Comparison of ENCODE assay signal across 2 cellular contexts in the genomic region with DNA sequence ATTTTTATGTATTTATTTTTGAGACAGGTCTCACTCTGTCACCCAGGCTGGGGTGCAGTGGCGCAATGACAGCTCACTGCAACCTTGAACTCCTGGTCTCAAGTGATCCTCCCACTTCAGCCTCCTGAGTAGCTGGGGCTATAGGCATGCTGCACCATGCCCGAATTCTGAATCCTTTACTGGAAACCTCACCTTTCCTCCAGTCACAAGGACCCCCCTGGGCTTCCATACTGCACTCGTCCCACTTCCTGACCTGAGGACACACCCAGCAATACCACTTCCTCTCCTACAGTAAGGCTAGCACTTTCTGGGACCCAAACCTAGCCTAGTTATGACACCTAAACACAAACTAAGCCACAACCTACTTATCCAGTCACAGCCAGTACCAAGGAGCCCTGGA.
A peak's percentile ranks its signal among the peaks of the same experiment; 100 is the strongest.
TF ChIP-seq lines count a peak whose summit lies in the region.

No MANE protein-coding gene starts in this region.

TF ChIP-seq in GM23338, 12 proteins besides CTCF, POLR2A, EP300 and RAD21 (continued from another document):
- TF ChIP-seq, protein P1, sequence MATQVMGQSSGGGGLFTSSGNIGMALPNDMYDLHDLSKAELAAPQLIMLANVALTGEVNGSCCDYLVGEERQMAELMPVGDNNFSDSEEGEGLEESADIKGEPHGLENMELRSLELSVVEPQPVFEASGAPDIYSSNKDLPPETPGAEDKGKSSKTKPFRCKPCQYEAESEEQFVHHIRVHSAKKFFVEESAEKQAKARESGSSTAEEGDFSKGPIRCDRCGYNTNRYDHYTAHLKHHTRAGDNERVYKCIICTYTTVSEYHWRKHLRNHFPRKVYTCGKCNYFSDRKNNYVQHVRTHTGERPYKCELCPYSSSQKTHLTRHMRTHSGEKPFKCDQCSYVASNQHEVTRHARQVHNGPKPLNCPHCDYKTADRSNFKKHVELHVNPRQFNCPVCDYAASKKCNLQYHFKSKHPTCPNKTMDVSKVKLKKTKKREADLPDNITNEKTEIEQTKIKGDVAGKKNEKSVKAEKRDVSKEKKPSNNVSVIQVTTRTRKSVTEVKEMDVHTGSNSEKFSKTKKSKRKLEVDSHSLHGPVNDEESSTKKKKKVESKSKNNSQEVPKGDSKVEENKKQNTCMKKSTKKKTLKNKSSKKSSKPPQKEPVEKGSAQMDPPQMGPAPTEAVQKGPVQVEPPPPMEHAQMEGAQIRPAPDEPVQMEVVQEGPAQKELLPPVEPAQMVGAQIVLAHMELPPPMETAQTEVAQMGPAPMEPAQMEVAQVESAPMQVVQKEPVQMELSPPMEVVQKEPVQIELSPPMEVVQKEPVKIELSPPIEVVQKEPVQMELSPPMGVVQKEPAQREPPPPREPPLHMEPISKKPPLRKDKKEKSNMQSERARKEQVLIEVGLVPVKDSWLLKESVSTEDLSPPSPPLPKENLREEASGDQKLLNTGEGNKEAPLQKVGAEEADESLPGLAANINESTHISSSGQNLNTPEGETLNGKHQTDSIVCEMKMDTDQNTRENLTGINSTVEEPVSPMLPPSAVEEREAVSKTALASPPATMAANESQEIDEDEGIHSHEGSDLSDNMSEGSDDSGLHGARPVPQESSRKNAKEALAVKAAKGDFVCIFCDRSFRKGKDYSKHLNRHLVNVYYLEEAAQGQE (IDR thresholded peaks at IDR 0.05; ENCODE audit: unreplicated experiment): no peak
- TF ChIP-seq ZNF114 (CRISPR knock-in tag; IDR thresholded peaks at IDR 0.05) (no peak), POLR2AphosphoS5 (IDR thresholded peaks at IDR 0.05; ENCODE audit: low read depth) (no peak), JUNB (IDR thresholded peaks at IDR 0.05; ENCODE audit: unreplicated experiment) (no peak), NANOG (IDR thresholded peaks at IDR 0.05; ENCODE audit: borderline replicate concordance) (no peak), EZH2phosphoT487 (IDR thresholded peaks at IDR 0.05; ENCODE audit: unreplicated experiment) (no peak)

TF ChIP-seq in HepG2, 621 proteins besides CTCF, POLR2A, EP300 and RAD21 (continued from another document and continues in another):
- TF ChIP-seq, protein P2, sequence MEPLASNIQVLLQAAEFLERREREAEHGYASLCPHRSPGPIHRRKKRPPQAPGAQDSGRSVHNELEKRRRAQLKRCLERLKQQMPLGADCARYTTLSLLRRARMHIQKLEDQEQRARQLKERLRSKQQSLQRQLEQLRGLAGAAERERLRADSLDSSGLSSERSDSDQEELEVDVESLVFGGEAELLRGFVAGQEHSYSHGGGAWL (CRISPR knock-in tag; IDR thresholded peaks at IDR 0.05): no peak
- no peak for TF ChIP-seq ATF7 (IDR thresholded peaks at IDR 0.05)
- TF ChIP-seq ATF7 (CRISPR knock-in tag; IDR thresholded peaks at IDR 0.05): no peak
- TF ChIP-seq, protein P3, sequence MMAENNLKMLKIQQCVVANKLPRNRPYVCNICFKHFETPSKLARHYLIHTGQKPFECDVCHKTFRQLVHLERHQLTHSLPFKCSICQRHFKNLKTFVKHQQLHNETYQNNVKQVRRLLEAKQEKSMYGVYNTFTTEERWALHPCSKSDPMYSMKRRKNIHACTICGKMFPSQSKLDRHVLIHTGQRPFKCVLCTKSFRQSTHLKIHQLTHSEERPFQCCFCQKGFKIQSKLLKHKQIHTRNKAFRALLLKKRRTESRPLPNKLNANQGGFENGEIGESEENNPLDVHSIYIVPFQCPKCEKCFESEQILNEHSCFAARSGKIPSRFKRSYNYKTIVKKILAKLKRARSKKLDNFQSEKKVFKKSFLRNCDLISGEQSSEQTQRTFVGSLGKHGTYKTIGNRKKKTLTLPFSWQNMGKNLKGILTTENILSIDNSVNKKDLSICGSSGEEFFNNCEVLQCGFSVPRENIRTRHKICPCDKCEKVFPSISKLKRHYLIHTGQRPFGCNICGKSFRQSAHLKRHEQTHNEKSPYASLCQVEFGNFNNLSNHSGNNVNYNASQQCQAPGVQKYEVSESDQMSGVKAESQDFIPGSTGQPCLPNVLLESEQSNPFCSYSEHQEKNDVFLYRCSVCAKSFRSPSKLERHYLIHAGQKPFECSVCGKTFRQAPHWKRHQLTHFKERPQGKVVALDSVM (CRISPR knock-in tag; IDR thresholded peaks at IDR 0.05): peak; percentile 93
- TF ChIP-seq, protein P4, sequence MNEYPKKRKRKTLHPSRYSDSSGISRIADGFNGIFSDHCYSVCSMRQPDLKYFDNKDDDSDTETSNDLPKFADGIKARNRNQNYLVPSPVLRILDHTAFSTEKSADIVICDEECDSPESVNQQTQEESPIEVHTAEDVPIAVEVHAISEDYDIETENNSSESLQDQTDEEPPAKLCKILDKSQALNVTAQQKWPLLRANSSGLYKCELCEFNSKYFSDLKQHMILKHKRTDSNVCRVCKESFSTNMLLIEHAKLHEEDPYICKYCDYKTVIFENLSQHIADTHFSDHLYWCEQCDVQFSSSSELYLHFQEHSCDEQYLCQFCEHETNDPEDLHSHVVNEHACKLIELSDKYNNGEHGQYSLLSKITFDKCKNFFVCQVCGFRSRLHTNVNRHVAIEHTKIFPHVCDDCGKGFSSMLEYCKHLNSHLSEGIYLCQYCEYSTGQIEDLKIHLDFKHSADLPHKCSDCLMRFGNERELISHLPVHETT (CRISPR knock-in tag; conservative IDR thresholded peaks at IDR 0.05): no peak
- TF ChIP-seq ZNF44 (CRISPR knock-in tag; IDR thresholded peaks at IDR 0.05): no peak
- TF ChIP-seq, protein P5, sequence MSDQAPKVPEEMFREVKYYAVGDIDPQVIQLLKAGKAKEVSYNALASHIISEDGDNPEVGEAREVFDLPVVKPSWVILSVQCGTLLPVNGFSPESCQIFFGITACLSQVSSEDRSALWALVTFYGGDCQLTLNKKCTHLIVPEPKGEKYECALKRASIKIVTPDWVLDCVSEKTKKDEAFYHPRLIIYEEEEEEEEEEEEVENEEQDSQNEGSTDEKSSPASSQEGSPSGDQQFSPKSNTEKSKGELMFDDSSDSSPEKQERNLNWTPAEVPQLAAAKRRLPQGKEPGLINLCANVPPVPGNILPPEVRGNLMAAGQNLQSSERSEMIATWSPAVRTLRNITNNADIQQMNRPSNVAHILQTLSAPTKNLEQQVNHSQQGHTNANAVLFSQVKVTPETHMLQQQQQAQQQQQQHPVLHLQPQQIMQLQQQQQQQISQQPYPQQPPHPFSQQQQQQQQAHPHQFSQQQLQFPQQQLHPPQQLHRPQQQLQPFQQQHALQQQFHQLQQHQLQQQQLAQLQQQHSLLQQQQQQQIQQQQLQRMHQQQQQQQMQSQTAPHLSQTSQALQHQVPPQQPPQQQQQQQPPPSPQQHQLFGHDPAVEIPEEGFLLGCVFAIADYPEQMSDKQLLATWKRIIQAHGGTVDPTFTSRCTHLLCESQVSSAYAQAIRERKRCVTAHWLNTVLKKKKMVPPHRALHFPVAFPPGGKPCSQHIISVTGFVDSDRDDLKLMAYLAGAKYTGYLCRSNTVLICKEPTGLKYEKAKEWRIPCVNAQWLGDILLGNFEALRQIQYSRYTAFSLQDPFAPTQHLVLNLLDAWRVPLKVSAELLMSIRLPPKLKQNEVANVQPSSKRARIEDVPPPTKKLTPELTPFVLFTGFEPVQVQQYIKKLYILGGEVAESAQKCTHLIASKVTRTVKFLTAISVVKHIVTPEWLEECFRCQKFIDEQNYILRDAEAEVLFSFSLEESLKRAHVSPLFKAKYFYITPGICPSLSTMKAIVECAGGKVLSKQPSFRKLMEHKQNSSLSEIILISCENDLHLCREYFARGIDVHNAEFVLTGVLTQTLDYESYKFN (CRISPR knock-in tag; conservative IDR thresholded peaks at IDR 0.05): peak; percentile 44; the same call in 1 of the 2 replicates
- TF ChIP-seq, protein P6, sequence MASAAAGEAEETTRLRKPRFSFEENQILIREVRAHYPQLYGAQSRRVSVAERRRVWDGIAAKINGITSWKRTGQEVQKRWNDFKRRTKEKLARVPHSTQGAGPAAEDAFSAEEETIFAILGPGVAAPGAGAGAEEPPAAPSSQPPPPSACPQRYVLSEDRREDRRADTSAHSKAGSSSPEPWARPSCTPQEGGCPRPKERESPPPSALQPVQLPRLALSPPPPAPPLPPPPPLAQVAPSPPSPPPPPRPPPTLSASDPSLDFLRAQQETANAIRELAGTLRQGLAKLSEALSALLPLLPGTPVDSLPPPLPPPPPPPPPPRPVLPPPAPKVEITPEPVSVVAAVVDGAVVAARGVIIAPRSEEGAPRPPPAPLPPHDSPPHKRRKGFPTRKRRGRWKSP (CRISPR knock-in tag; IDR thresholded peaks at IDR 0.05): 0 out of 2 replicates have a peak, but pooled peaks have one; percentile 25
- TF ChIP-seq, protein P7, sequence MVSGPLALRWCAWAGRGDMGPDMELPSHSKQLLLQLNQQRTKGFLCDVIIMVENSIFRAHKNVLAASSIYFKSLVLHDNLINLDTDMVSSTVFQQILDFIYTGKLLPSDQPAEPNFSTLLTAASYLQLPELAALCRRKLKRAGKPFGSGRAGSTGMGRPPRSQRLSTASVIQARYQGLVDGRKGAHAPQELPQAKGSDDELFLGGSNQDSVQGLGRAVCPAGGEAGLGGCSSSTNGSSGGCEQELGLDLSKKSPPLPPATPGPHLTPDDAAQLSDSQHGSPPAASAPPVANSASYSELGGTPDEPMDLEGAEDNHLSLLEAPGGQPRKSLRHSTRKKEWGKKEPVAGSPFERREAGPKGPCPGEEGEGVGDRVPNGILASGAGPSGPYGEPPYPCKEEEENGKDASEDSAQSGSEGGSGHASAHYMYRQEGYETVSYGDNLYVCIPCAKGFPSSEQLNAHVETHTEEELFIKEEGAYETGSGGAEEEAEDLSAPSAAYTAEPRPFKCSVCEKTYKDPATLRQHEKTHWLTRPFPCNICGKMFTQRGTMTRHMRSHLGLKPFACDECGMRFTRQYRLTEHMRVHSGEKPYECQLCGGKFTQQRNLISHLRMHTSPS (CRISPR knock-in tag; IDR thresholded peaks at IDR 0.05; ENCODE audit: low read depth): no peak
- TF ChIP-seq, protein P8, sequence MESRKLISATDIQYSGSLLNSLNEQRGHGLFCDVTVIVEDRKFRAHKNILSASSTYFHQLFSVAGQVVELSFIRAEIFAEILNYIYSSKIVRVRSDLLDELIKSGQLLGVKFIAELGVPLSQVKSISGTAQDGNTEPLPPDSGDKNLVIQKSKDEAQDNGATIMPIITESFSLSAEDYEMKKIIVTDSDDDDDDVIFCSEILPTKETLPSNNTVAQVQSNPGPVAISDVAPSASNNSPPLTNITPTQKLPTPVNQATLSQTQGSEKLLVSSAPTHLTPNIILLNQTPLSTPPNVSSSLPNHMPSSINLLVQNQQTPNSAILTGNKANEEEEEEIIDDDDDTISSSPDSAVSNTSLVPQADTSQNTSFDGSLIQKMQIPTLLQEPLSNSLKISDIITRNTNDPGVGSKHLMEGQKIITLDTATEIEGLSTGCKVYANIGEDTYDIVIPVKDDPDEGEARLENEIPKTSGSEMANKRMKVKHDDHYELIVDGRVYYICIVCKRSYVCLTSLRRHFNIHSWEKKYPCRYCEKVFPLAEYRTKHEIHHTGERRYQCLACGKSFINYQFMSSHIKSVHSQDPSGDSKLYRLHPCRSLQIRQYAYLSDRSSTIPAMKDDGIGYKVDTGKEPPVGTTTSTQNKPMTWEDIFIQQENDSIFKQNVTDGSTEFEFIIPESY (CRISPR knock-in tag; IDR thresholded peaks at IDR 0.05): peak; percentile 65
- TF ChIP-seq MXI1 (IDR thresholded peaks at IDR 0.05; ENCODE audit: borderline replicate concordance, low read depth, low read length): no peak
- no peak for TF ChIP-seq HNRNPUL1 (IDR thresholded peaks at IDR 0.05; ENCODE audit: low read depth, low read length)
- TF ChIP-seq RCOR2 (CRISPR knock-in tag; IDR thresholded peaks at IDR 0.05): no peak
- TF ChIP-seq GATAD2A (CRISPR knock-in tag; IDR thresholded peaks at IDR 0.05): peak; percentile 44; the same call in 1 of the 2 replicates
- TF ChIP-seq MAZ (IDR thresholded peaks at IDR 0.05; ENCODE audit: borderline replicate concordance, low read depth, low read length): no peak
- TF ChIP-seq MAZ (CRISPR knock-in tag; IDR thresholded peaks at IDR 0.05; ENCODE audit: low read depth): no peak
- no peak for TF ChIP-seq ZNF570 (CRISPR knock-in tag; IDR thresholded peaks at IDR 0.05; ENCODE audit: borderline replicate concordance)
- 0 out of 2 replicates have a peak, but pooled peaks have one; percentile 16 for TF ChIP-seq NR2F6 (IDR thresholded peaks at IDR 0.05)
- TF ChIP-seq NR2F6 (CRISPR knock-in tag; IDR thresholded peaks at IDR 0.05): peak; percentile 45; the same call in 1 of the 2 replicates
- TF ChIP-seq NR2C2 (CRISPR knock-in tag; IDR thresholded peaks at IDR 0.05; ENCODE audit: borderline replicate concordance): 0 out of 2 replicates have a peak, but pooled peaks have one; percentile 30
- TF ChIP-seq RARA (CRISPR knock-in tag; IDR thresholded peaks at IDR 0.05): peak; percentile 53
- TF ChIP-seq MED8 (CRISPR knock-in tag; IDR thresholded peaks at IDR 0.05; ENCODE audit: insufficient replicate concordance): no peak
- TF ChIP-seq, protein P9, sequence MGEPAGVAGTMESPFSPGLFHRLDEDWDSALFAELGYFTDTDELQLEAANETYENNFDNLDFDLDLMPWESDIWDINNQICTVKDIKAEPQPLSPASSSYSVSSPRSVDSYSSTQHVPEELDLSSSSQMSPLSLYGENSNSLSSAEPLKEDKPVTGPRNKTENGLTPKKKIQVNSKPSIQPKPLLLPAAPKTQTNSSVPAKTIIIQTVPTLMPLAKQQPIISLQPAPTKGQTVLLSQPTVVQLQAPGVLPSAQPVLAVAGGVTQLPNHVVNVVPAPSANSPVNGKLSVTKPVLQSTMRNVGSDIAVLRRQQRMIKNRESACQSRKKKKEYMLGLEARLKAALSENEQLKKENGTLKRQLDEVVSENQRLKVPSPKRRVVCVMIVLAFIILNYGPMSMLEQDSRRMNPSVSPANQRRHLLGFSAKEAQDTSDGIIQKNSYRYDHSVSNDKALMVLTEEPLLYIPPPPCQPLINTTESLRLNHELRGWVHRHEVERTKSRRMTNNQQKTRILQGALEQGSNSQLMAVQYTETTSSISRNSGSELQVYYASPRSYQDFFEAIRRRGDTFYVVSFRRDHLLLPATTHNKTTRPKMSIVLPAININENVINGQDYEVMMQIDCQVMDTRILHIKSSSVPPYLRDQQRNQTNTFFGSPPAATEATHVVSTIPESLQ (CRISPR knock-in tag; conservative IDR thresholded peaks at IDR 0.05): no peak
- 0 out of 2 replicates have a peak, but pooled peaks have one; percentile 11 for TF ChIP-seq ZNF331 (CRISPR knock-in tag; IDR thresholded peaks at IDR 0.05)
- TF ChIP-seq, protein P10, sequence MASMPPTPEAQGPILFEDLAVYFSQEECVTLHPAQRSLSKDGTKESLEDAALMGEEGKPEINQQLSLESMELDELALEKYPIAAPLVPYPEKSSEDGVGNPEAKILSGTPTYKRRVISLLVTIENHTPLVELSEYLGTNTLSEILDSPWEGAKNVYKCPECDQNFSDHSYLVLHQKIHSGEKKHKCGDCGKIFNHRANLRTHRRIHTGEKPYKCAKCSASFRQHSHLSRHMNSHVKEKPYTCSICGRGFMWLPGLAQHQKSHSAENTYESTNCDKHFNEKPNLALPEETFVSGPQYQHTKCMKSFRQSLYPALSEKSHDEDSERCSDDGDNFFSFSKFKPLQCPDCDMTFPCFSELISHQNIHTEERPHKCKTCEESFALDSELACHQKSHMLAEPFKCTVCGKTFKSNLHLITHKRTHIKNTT (CRISPR knock-in tag; IDR thresholded peaks at IDR 0.05): no peak
- TF ChIP-seq PCBP2 (optimal IDR thresholded peaks at IDR 0.05; ENCODE audit: low read depth, low read length, poor library complexity, severe bottlenecking): no peak
- no peak for TF ChIP-seq YEATS4 (CRISPR knock-in tag; IDR thresholded peaks at IDR 0.05; ENCODE audit: borderline replicate concordance)
- TF ChIP-seq, protein P11, sequence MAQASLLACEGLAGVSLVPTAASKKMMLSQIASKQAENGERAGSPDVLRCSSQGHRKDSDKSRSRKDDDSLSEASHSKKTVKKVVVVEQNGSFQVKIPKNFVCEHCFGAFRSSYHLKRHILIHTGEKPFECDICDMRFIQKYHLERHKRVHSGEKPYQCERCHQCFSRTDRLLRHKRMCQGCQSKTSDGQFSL (CRISPR knock-in tag; IDR thresholded peaks at IDR 0.05): no peak
- TF ChIP-seq SAP130 (CRISPR knock-in tag; IDR thresholded peaks at IDR 0.05; ENCODE audit: low read depth): peak; percentile 61; the same call in 1 of the 2 replicates
- TF ChIP-seq ZNF446 (CRISPR knock-in tag; IDR thresholded peaks at IDR 0.05): no peak
- TF ChIP-seq ZNF350 (CRISPR knock-in tag; IDR thresholded peaks at IDR 0.05; ENCODE audit: borderline replicate concordance, low read depth): no peak
